ENCODE assay signal across 29 cellular contexts in the genomic region with DNA sequence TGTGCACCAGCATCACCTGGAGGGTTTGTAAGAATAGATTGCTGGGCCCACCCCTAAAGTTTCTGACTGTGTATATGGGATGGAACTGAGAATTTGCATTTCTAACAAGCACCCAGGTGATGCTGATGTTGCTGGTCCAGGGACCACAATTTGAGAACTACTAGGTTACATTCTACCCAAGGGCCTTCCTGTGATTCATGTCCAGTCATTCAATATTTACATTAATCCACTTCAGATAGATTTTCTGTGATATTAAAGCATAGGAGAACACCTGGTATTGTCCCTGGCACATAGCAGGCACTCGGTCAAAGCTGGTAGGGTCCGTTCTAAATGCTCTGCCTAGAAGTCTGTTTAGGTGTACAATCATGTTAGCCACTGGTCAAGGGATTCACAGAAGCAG. TPM values are rescaled to one million over a fixed set of nuclear protein-coding genes. Genes with fewer than 3 reads are reported as not detected.
"Had no signal": no experiment of that assay in that cellular context is flagged by ENCODE, and none has a peak within 500 bp of the region (broad histone marks: within the 10 kb centered on the region; RNA-seq: fewer than 3 reads in every experiment).

No MANE protein-coding gene starts in this region.

- H3K27me3 ChIP-seq: adrenal gland, MG63, SJCRH30 had no signal

- H3K9me3 ChIP-seq: adrenal gland, MG63, SJCRH30 had no signal

- ATAC-seq: activated naive CD4-positive, alpha-beta T cell treated with anti-CD3 and anti-CD28 coated beads, Interleukin-2, amount 50 U/mL, for 72 hours; activated T-cell treated with anti-CD3 and anti-CD28 coated beads, Interleukin-2, amount 50 U/mL, for 4 hours had no signal

- DNase-seq: activated CD4-positive, alpha-beta T cell treated with anti-CD3 and anti-CD28 coated beads, Interleukin-2, amount 10 ng/mL, durations not matched to agents 24 days and 14 days; activated CD4-positive, alpha-beta T cell treated with anti-CD3 and anti-CD28 coated beads, Interleukin-2, amount 50 U/mL, for 48 hours; activated CD8-positive, alpha-beta memory T cell treated with anti-CD3 and anti-CD28 coated beads, Interleukin-2, amount 50 U/mL, for 4 hours; activated gamma-delta T cell treated with Interleukin-2 at 50 U/mL for 16 hours; activated naive CD4-positive, alpha-beta T cell treated with anti-CD3 and anti-CD28 coated beads for 36 hours; activated T-cell treated with anti-CD3 and anti-CD28 coated beads for 4 hours; activated T-cell treated with anti-CD3 and anti-CD28 coated beads, Interleukin-2, amount 50 U/mL, for 4 hours; central memory CD4-positive, alpha-beta T cell; KBM-7; MG63; NCI-H1048; NCI-H1105 treated with DMSO at 0.1 percent for 48 hours; NCI-H1436; NCI-H1694; NCI-H1930; NCI-H2081 treated with DMSO at 0.1 percent for 48 hours; NCI-H226; NCI-H446 treated with DMSO at 0.1 percent for 48 hours; NCI-H524; NCI-H69; NCI-H82; NK-92 treated with Interleukin-12 subunit alpha and Interleukin-12 subunit beta, amount 100 ng/mL, for 24 hours; PC-9; Right ventricle myocardium superior; SJCRH30 had no signal

- H3K4me3 ChIP-seq: adrenal gland, MG63, PC-9, SJCRH30, SK-N-MC had no signal

- H2AFZ ChIP-seq: PC-9 had no signal

- H3K4me2 ChIP-seq: PC-9 had no signal

- H3K27ac ChIP-seq: adrenal gland, PC-9, RWPE1, SJCRH30, SK-N-MC had no signal

- H3K4me1 ChIP-seq: adrenal gland, SJCRH30 had no signal

- H3K36me3 ChIP-seq: adrenal gland, MG63, SJCRH30 had no signal

RNA-seq across cellular contexts. Expression of gene XPNPEP2, which starts 19.5 kb away (rescaled TPM):
- total RNA-seq: PC-9 had no signal
